In genomic region chr3:29283739-29284138, GRCh38 we compare ENCODE assay signal across 10 cellular contexts. TPM values are rescaled to one million over a fixed set of nuclear protein-coding genes. Genes with fewer than 3 reads are reported as not detected.
DNase-seq lines count a peak whose midpoint lies in the region; ATAC-seq and TF ChIP-seq lines count a peak whose summit lies in the region.
"Had no signal": no experiment of that assay in that cellular context is flagged by ENCODE, and none has a peak within 500 bp of the region (broad histone marks: within the 10 kb centered on the region; RNA-seq: fewer than 3 reads in every experiment).

No MANE protein-coding gene starts in this region.

- DNase-seq in epithelial cell of prostate (ENCODE audit: low read depth, low spot score) (no peak), progenitor cell of endocrine pancreas (ENCODE audit: low spot score, unreplicated experiment) (no peak), putamen (ENCODE audit: low spot score) (no peak), Kasumi-1 (lab: John Stamatoyannopoulos, UW) (no peak), NCI-H82 treated with DMSO at 0.1 percent for 48 hours (lab: John Stamatoyannopoulos, UW; ENCODE audit: unreplicated experiment) (no peak)

- no peak overlapping the region for H2AFZ ChIP-seq in OCI-LY1 (ENCODE audit: low read length)

- peaks cover 12% of the 10 kb centered on the region for H3K27me3 Mint-ChIP-seq in progenitor cell of endocrine pancreas

- peaks cover 37% of the 10 kb centered on the region for H3K4me1 Mint-ChIP-seq in progenitor cell of endocrine pancreas (ENCODE audit: low read depth)

- no peaks in the 10 kb centered on the region for H3K9me2 ChIP-seq in DOHH2 (replicated peaks; ENCODE audit: control insufficient read depth, low read length)
- H3K9me2 ChIP-seq in OCI-LY1 (ENCODE audit: low read depth, low read length) = no peaks in the 10 kb centered on the region

- H3K27me3 ChIP-seq in DOHH2 (ENCODE audit: control insufficient read depth, low read length) (no peaks in the 10 kb centered on the region), OCI-LY1 (ENCODE audit: insufficient read depth, low read length) (no peaks in the 10 kb centered on the region)

- H3K9me3 ChIP-seq in DOHH2 (ENCODE audit: control insufficient read depth, insufficient read depth, low read length) (no peaks in the 10 kb centered on the region), OCI-LY1 (ENCODE audit: low read length) (no peaks in the 10 kb centered on the region)

- H3K27ac ChIP-seq in DOHH2 (ENCODE audit: low read depth, low read length) (no peak overlapping the region), OCI-LY1 (ENCODE audit: low read depth, low read length, poor library complexity, severe bottlenecking) (peak overlapping the region; percentile 91), epithelial cell of prostate (peak overlapping the region; percentile 69)

- no peaks in the 10 kb centered on the region for H3K9me3 Mint-ChIP-seq in progenitor cell of endocrine pancreas (ENCODE audit: low read depth)
- H3K9me3 Mint-ChIP-seq: T-helper 2 cell treated with Interferon-gamma antibody and Interleukin-4, amounts not matched to agents 5 μg/mL and 100 μg/mL, for 36 hours had no signal

- H3K4me3 Mint-ChIP-seq in progenitor cell of endocrine pancreas (ENCODE audit: low read depth) = peak overlapping the region; percentile 4

- TF ChIP-seq CTCF in DOHH2 (IDR thresholded peaks at IDR 0.05; ENCODE audit: low read depth, low read length, poor library complexity, severe bottlenecking) = no peak
- no peak for TF ChIP-seq CTCF in OCI-LY1 (IDR thresholded peaks at IDR 0.05; ENCODE audit: low read length)
- no peak for TF ChIP-seq CTCF in progenitor cell of endocrine pancreas (IDR thresholded peaks at IDR 0.05; ENCODE audit: unreplicated experiment)

- H3K9ac ChIP-seq in OCI-LY1 (ENCODE audit: low read length) = peak overlapping the region; percentile 93

- H3K4me2 ChIP-seq in DOHH2 (ENCODE audit: low read length) (peak overlapping the region; percentile 78), OCI-LY1 (ENCODE audit: low read length) (peak overlapping the region; percentile 98)

- H4K20me1 ChIP-seq in DOHH2 (ENCODE audit: control insufficient read depth, insufficient read depth, low read depth, low read length) (no peaks in the 10 kb centered on the region), OCI-LY1 (ENCODE audit: insufficient read depth, low read length) (no peaks in the 10 kb centered on the region)

- ATAC-seq in HG02938 (IDR thresholded peaks at IDR 0.05; ENCODE audit: unreplicated experiment) = no peak
- ATAC-seq: HCT116 had no signal

- H3F3A ChIP-seq in DOHH2 (ENCODE audit: control insufficient read depth, insufficient read depth) = 0 out of 2 replicates have a peak, but pooled peaks cover 10% of the 10 kb centered on the region
- no peaks in the 10 kb centered on the region for H3F3A ChIP-seq in OCI-LY1 (ENCODE audit: insufficient read depth, low read length)

- no peaks in the 10 kb centered on the region for H3K36me3 Mint-ChIP-seq in progenitor cell of endocrine pancreas (ENCODE audit: insufficient read depth)

- H3K36me3 ChIP-seq in DOHH2 (ENCODE audit: control insufficient read depth, low read length) (no peaks in the 10 kb centered on the region), OCI-LY1 (ENCODE audit: insufficient read depth, low read length) (no peaks in the 10 kb centered on the region)

- peak overlapping the region; percentile 2 for H3K27ac Mint-ChIP-seq in progenitor cell of endocrine pancreas
- H3K27ac Mint-ChIP-seq: T-helper 2 cell treated with Interferon-gamma antibody and Interleukin-4, amounts not matched to agents 5 μg/mL and 100 μg/mL, for 36 hours had no signal

- H3K4me1 ChIP-seq in DOHH2 (ENCODE audit: control insufficient read depth, low read length) (peaks cover 56% of the 10 kb centered on the region), OCI-LY1 (ENCODE audit: insufficient read depth, low read length, severe bottlenecking) (peaks cover 63% of the 10 kb centered on the region)

- H3K4me3 ChIP-seq in DOHH2 (ENCODE audit: low read length) = peak overlapping the region; percentile 77
- peak overlapping the region; percentile 81 for H3K4me3 ChIP-seq in OCI-LY1 (ENCODE audit: low read depth, low read length, poor library complexity, severe bottlenecking)

- H3K79me2 ChIP-seq in DOHH2 (ENCODE audit: control insufficient read depth, low read length) (peaks cover 36% of the 10 kb centered on the region), OCI-LY1 (ENCODE audit: insufficient read depth, low read length) (peaks cover 69% of the 10 kb centered on the region)

RNA-seq across cellular contexts. Expression of gene RBMS3, which starts 2.9 kb away (rescaled TPM):
- total RNA-seq in progenitor cell of endocrine pancreas = 3.8 and 5.1 TPM in 2 replicates
